In genomic region chr22:50242406-50242949, GRCh38 we compare ENCODE assay signal across 1 cellular context.
TF ChIP-seq lines count a peak whose summit lies in the region.

No MANE protein-coding gene starts in this region.

TF ChIP-seq in H1, 55 proteins besides CTCF, POLR2A, EP300 and RAD21:
- TF ChIP-seq HDAC6 (IDR thresholded peaks at IDR 0.05; ENCODE audit: low read depth, low read length): no peak
- TF ChIP-seq JUN (IDR thresholded peaks at IDR 0.05; ENCODE audit: low read depth, low read length): no peak
- TF ChIP-seq E2F6 (IDR thresholded peaks at IDR 0.05): no peak
- no peak for TF ChIP-seq JUND (IDR thresholded peaks at IDR 0.05; ENCODE audit: low read length)
- TF ChIP-seq SIX5 (IDR thresholded peaks at IDR 0.05; ENCODE audit: low read depth, low read length): no peak
- TF ChIP-seq EGR1 (IDR thresholded peaks at IDR 0.05; ENCODE audit: borderline replicate concordance, low read depth, low read length): no peak
- TF ChIP-seq TBP (IDR thresholded peaks at IDR 0.05; ENCODE audit: low read depth, low read length): no peak
- no peak for TF ChIP-seq MAFK (IDR thresholded peaks at IDR 0.05; ENCODE audit: low read depth, low read length)
- no peak for TF ChIP-seq BCL11A (IDR thresholded peaks at IDR 0.05; ENCODE audit: low read depth in 2 of 2, low read length in 2 of 2)
